Comparison of ENCODE assay signal across 8 cellular contexts in the genomic region with DNA sequence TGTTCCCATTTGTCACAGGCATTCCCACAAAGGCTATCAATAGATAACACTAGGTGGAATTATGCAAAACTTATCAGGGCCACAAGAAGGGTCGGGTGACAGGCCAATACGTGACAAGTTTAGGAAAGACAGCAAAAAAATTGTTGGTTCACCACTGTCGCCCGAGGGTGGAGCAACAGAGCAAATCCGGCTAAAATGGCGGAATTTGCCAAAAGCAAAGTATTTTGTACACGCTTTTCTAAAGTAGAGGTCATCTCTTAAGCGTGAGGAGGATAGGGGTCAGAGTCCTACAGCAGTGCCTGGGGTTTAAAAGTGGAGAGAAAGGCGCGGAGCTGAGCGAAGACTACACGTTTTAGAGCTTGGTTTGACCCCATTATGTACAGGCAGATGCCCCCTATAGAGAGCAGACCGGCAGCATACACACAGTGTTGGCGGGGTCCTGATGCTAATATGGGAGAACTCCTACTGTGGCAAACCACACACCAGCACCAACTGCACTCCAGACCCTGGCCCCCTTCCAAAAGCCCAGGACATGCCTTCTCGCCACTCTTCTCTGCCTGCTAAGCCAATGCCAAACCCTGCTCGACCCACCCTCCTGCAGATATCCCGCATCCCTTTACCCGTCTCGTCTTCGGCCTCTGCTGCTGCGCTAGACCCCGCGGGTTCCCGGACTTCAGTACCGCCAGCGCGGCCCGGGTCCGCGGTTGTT. TPM values are rescaled to one million over a fixed set of nuclear protein-coding genes. Genes with fewer than 3 reads are reported as not detected.
DNase-seq lines count a peak whose midpoint lies in the region; ATAC-seq and TF ChIP-seq lines count a peak whose summit lies in the region.

No MANE protein-coding gene starts in this region.

- TF ChIP-seq CTCF in Panc1 (IDR thresholded peaks at IDR 0.05) (peak; percentile 19; the same call in 1 of the 2 replicates), MCF 10A (IDR thresholded peaks at IDR 0.05; ENCODE audit: unreplicated experiment) (no peak)

- BruUV-seq in Panc1 (replicated peaks; lab: Mats Ljungman, UMichigan) (TSS peak; percentile 74), MCF 10A (replicated peaks; lab: Mats Ljungman, UMichigan) (TSS peak; percentile 34)

- H3K27me3 ChIP-seq in Panc1 (ENCODE audit: control insufficient read depth, insufficient read depth, low read length), result no peaks in the 10 kb centered on the region

- DNase-seq in NCI-H345 (lab: John Stamatoyannopoulos, UW) (peak; percentile 15), NCI-H345 treated with DMSO at 0.1 percent for 48 hours (lab: John Stamatoyannopoulos, UW; ENCODE audit: unreplicated experiment) (no peak), Panc1 (ENCODE audit: low read depth, low spot score) (no peak), MCF 10A (ENCODE audit: unreplicated experiment) (peak; percentile 47), kidney tubule cell (ENCODE audit: low spot score) (peak; percentile 22)
- peak; percentile 44 for DNase-seq in stimulated activated naive CD8-positive, alpha-beta T cell treated with anti-CD3 and anti-CD28 coated beads, Interleukin-15, Interleukin-2, amounts not matched to agents 100 U/mL and 50 U/mL, for 24 hours

- peaks cover 40% of the 10 kb centered on the region for H3K36me3 ChIP-seq in Panc1 (ENCODE audit: control insufficient read depth, insufficient read depth, low read length)

- no peaks in the 10 kb centered on the region for H3K9me3 Mint-ChIP-seq in MCF 10A (ENCODE audit: unreplicated experiment)

- H3K27me3 Mint-ChIP-seq in MCF 10A (ENCODE audit: insufficient read depth, unreplicated experiment), result no peaks in the 10 kb centered on the region

- peaks cover 15% of the 10 kb centered on the region for H3K36me3 Mint-ChIP-seq in MCF 10A (ENCODE audit: insufficient read depth, unreplicated experiment)

- H3K27ac Mint-ChIP-seq in MCF 10A (ENCODE audit: low read depth, unreplicated experiment), result peak overlapping the region; percentile 91

- no peaks in the 10 kb centered on the region for H3K9me3 ChIP-seq in Panc1 (ENCODE audit: control insufficient read depth, insufficient read depth, low read depth, low read length)

- peaks cover 14% of the 10 kb centered on the region for H3K4me1 Mint-ChIP-seq in MCF 10A (ENCODE audit: insufficient read depth, unreplicated experiment)

- in situ Hi-C loops in Panc1 (cut with HindIII; ENCODE audit: low pct_unique_long_range_greater_than_20kb, low sequenced_read_pairs), result no loop called here

- ATAC-seq in GM19455 (IDR thresholded peaks at IDR 0.05; ENCODE audit: unreplicated experiment), result peak; percentile 41
- ATAC-seq in HG03457 (IDR thresholded peaks at IDR 0.05; ENCODE audit: unreplicated experiment), result peak; percentile 27
- peak; percentile 50 for ATAC-seq in Panc1
- ATAC-seq in stimulated activated naive CD8-positive, alpha-beta T cell treated with anti-CD3 and anti-CD28 coated beads, Interleukin-15, Interleukin-2, amounts not matched to agents 100 U/mL and 50 U/mL, for 24 hours, result peak; percentile 31

- CTCF ChIA-PET in Panc1 (lab: Charles Lee) (no interaction called here), MCF 10A (lab: Yijun Ruan, JAX) (no interaction called here)

- peak overlapping the region; percentile 90 to 91 for H3K4me3 ChIP-seq in Panc1 (ENCODE audit: low read depth in 2 of 2, low read length in 2 of 2)

- H3K27ac ChIP-seq in Panc1 (ENCODE audit: low read length), result peak overlapping the region; percentile 83

- H3K4me3 Mint-ChIP-seq in MCF 10A (ENCODE audit: unreplicated experiment), result peak overlapping the region; percentile 82

- intact Hi-C loops in Panc1 (cut with micrococcal nuclease; ENCODE audit: unreplicated experiment) (no loop called here), MCF 10A (cut with micrococcal nuclease) (no loop called here)

- peaks cover 11% of the 10 kb centered on the region for H3K4me1 ChIP-seq in Panc1 (ENCODE audit: control insufficient read depth, insufficient read depth, low read length)

- POLR2A ChIA-PET in Panc1 (lab: Charles Lee) (no interaction called here), MCF 10A (lab: Yijun Ruan, JAX) (interaction anchor here (1.5 to 4.9 kb wide), 3 partner anchors 12 to 126 kb away, joined by 7 to 31 read pairs (median 9); a partner anchor contains a TSS)

RNA-seq across cellular contexts. Expression of a gene that starts 0.7 kb away (rescaled TPM):
- total RNA-seq in Panc1 (2021; ENCODE audit: unreplicated experiment) (31.8 TPM), MCF 10A (2022) (12.1 and 22.0 TPM in 2 replicates)
- 8.3 TPM for polyA plus RNA-seq in Panc1 (2012; ENCODE audit: insufficient read length)

RNA-seq across cellular contexts. Expression of a gene that starts 21.8 kb away (rescaled TPM):
- total RNA-seq in Panc1 (2021; ENCODE audit: unreplicated experiment) (19.3 TPM), MCF 10A (2022) (29.2 and 30.9 TPM in 2 replicates)
- 14.1 TPM for polyA plus RNA-seq in Panc1 (2012; ENCODE audit: insufficient read length)

RNA-seq across cellular contexts. Expression of a gene that starts 47.3 kb away (rescaled TPM):
- total RNA-seq in Panc1 (2021; ENCODE audit: unreplicated experiment), result 9.1 TPM
- 9.6 TPM for polyA plus RNA-seq in Panc1 (2012; ENCODE audit: insufficient read length)
- total RNA-seq in MCF 10A (2022), result 22.1 and 25.5 TPM in 2 replicates

RNA-seq across cellular contexts. Expression of a gene that starts 58.0 kb away (rescaled TPM):
- total RNA-seq in Panc1 (2021; ENCODE audit: unreplicated experiment), result not detected
- polyA plus RNA-seq in Panc1 (2012; ENCODE audit: insufficient read length), result not detected
- not detected in 2 replicates for total RNA-seq in MCF 10A (2022)

Comparison
In these comparisons a context has a peak if more than half of its experiments do, and no peak if none do; other contexts are left out.
1. DNase-seq: peak in NCI-H345 (single experiment), MCF 10A (single experiment), kidney tubule cell (single experiment) and stimulated activated naive CD8-positive, alpha-beta T cell treated with anti-CD3 and anti-CD28 coated beads, Interleukin-15, Interleukin-2, amounts not matched to agents 100 U/mL and 50 U/mL, for 24 hours (single experiment); none in NCI-H345 treated with DMSO at 0.1 percent for 48 hours (single experiment) and Panc1 (single experiment).
2. Peak in every context shown above with its lines, with median percentiles within 50 percentile points of each other: ATAC-seq.